ENCODE assay signal across 13 cellular contexts in genomic region chr1:95095833-95096217, GRCh38. TPM values are rescaled to one million over a fixed set of nuclear protein-coding genes. Genes with fewer than 3 reads are reported as not detected.
A peak's percentile ranks its signal among the peaks of the same experiment; 100 is the strongest.
DNase-seq lines count a peak whose midpoint lies in the region; ATAC-seq, FAIRE-seq and TF ChIP-seq lines count a peak whose summit lies in the region.
"Had no signal": no experiment of that assay in that cellular context is flagged by ENCODE, and none has a peak within 500 bp of the region (broad histone marks: within the 10 kb centered on the region; RNA-seq: fewer than 3 reads in every experiment).

No MANE protein-coding gene starts in this region.

- H3K27me3 Mint-ChIP-seq in activated CD4-positive, alpha-beta T cell treated with anti-CD3 and anti-CD28 coated beads, Interleukin-2, amount 10 ng/mL, durations not matched to agents 24 days and 14 days = no peaks in the 10 kb centered on the region

- ATAC-seq in GM21390 (IDR thresholded peaks at IDR 0.05; ENCODE audit: unreplicated experiment) = peak; percentile 92
- peak; percentile 97 for ATAC-seq in HG03280 (IDR thresholded peaks at IDR 0.05; ENCODE audit: unreplicated experiment)

- H3K27ac Mint-ChIP-seq in activated CD4-positive, alpha-beta T cell treated with anti-CD3 and anti-CD28 coated beads, Interleukin-2, amount 10 ng/mL, durations not matched to agents 24 days and 14 days = no peak overlapping the region
- H3K27ac Mint-ChIP-seq: CD4-positive, CD25-positive, alpha-beta regulatory T cell; HFFc6 had no signal

- intact Hi-C loops in activated CD4-positive, alpha-beta T cell treated with anti-CD3 and anti-CD28 coated beads, Interleukin-2, amount 10 ng/mL, durations not matched to agents 24 days and 14 days (cut with micrococcal nuclease) = no loop called here

- no peaks in the 10 kb centered on the region for H3K9me3 Mint-ChIP-seq in activated CD4-positive, alpha-beta T cell treated with anti-CD3 and anti-CD28 coated beads, Interleukin-2, amount 10 ng/mL, durations not matched to agents 24 days and 14 days
- H3K9me3 Mint-ChIP-seq: HFFc6 had no signal

- no peak for TF ChIP-seq POLR2A in GM12892 (IDR thresholded peaks at IDR 0.05; ENCODE audit: low read depth, low read length)

- H3K4me3 Mint-ChIP-seq in activated CD4-positive, alpha-beta T cell treated with anti-CD3 and anti-CD28 coated beads, Interleukin-2, amount 10 ng/mL, durations not matched to agents 24 days and 14 days = no peak overlapping the region
- H3K4me3 Mint-ChIP-seq: CD4-positive, CD25-positive, alpha-beta regulatory T cell; HFFc6 had no signal

- H3K36me3 Mint-ChIP-seq in activated CD4-positive, alpha-beta T cell treated with anti-CD3 and anti-CD28 coated beads, Interleukin-2, amount 10 ng/mL, durations not matched to agents 24 days and 14 days (ENCODE audit: low read depth) = no peaks in the 10 kb centered on the region
- H3K36me3 Mint-ChIP-seq: CD4-positive, CD25-positive, alpha-beta regulatory T cell had no signal

- no peaks in the 10 kb centered on the region for H3K4me1 Mint-ChIP-seq in activated CD4-positive, alpha-beta T cell treated with anti-CD3 and anti-CD28 coated beads, Interleukin-2, amount 10 ng/mL, durations not matched to agents 24 days and 14 days
- H3K4me1 Mint-ChIP-seq: CD4-positive, CD25-positive, alpha-beta regulatory T cell had no signal

- DNase-seq in GM12892 (ENCODE audit: insufficient read length) = peak; percentile 23
- DNase-seq in choroid plexus epithelial cell (ENCODE audit: low read depth) = peak; percentile 64
- no peak for DNase-seq in ecto neural progenitor cell (ENCODE audit: low spot score)
- DNase-seq in activated CD4-positive, alpha-beta T cell treated with anti-CD3 and anti-CD28 coated beads, Interleukin-2, amount 10 ng/mL, durations not matched to agents 24 days and 14 days = no peak
- DNase-seq in NCI-H1417 treated with DMSO at 0.1 percent for 48 hours (lab: John Stamatoyannopoulos, UW) = no peak
- DNase-seq in HT-29 (ENCODE audit: low spot score) = no peak
- DNase-seq: CD4-positive, CD25-positive, alpha-beta regulatory T cell; dorsolateral prefrontal cortex; HFFc6; left ventricle myocardium inferior had no signal

- no peak overlapping the region for H3K4me3 ChIP-seq in choroid plexus epithelial cell (ENCODE audit: low read depth, low read length)
- H3K4me3 ChIP-seq: dorsolateral prefrontal cortex, left ventricle myocardium inferior, upper lobe of left lung had no signal

- peak; percentile 51 for FAIRE-seq in GM12892 (lab: Jason Lieb, UNC)

- TF ChIP-seq CTCF in choroid plexus epithelial cell (conservative IDR thresholded peaks at IDR 0.05; ENCODE audit: low read depth, low read length) = no peak

RNA-seq across cellular contexts. Expression of gene TLCD4, which starts 21.3 kb away (rescaled TPM):
- 0.06 TPM for polyA plus RNA-seq in GM12892 (2012; ENCODE audit: missing spikeins)
- total RNA-seq in activated CD4-positive, alpha-beta T cell treated with anti-CD3 and anti-CD28 coated beads, Interleukin-2, amount 10 ng/mL, durations not matched to agents 24 days and 14 days = not detected in 2 replicates
- total RNA-seq in HT-29 (2014; rRNA removed; shearing (Covaris generic)) = 1.3 and 1.4 TPM in 2 replicates
- total RNA-seq: CD4-positive, CD25-positive, alpha-beta regulatory T cell had no signal

RNA-seq across cellular contexts. Expression of gene ALG14, which starts 23.1 kb away (rescaled TPM):
- polyA plus RNA-seq in GM12892 (2012; ENCODE audit: missing spikeins) = 0.95 TPM
- total RNA-seq in activated CD4-positive, alpha-beta T cell treated with anti-CD3 and anti-CD28 coated beads, Interleukin-2, amount 10 ng/mL, durations not matched to agents 24 days and 14 days = 1.7 and 2.1 TPM in 2 replicates
- total RNA-seq in HT-29 (2014; rRNA removed; shearing (Covaris generic)) = 1.0 and 2.0 TPM in 2 replicates

Comparison
In these comparisons a context has a peak if more than half of its experiments do, and no peak if none do; other contexts are left out.
1. DNase-seq: peak in GM12892 (single experiment) and choroid plexus epithelial cell (single experiment); none in ecto neural progenitor cell (single experiment), activated CD4-positive, alpha-beta T cell treated with anti-CD3 and anti-CD28 coated beads, Interleukin-2, amount 10 ng/mL, durations not matched to agents 24 days and 14 days (single experiment), NCI-H1417 treated with DMSO at 0.1 percent for 48 hours (single experiment) and HT-29 (single experiment).